9 cellular contexts compared by ENCODE assay signal in the genomic region with DNA sequence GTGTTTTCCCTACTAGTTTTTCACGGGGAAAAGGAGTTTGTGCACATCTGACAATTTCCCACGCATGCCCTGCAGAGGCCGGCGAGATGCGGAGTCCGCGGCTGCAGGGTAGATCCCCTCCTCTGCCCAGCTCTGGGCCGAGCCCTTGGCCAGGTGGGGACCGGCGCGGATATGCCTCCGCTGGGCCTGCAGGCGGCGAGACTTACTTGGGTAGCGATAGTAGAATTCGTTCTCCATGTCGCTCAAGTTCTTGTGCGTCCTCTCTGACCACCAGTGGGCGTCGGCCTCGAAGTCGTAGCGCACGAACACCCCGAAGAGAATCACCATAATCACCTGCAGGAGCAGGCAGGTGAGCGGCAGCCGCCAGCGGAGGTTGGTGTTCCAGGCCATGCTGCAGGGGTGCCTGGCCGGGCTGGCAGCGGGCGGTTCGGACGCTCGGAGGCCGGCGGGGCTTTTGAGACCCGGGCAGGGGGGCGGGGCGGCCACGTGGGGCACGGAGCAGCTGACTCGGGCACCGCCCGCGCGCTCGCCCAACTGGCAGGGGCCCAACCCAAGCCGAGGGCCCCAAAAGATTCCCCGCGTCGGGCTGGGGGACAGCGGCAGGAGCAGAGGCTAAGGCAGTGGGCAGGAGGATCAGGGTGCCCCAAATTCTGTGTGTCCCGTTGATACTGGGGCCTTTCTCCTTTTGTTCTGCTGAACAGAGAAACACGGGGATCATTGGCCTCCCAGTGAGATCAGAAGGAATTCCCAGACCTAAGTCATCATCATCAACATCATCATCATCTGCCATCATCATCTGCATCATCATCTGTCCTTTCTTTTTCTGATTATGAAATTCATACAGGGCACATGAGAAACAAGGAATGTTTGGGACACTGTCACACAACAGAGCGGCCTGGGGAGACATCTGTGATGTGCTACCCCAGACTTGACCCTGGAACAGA. TPM values are rescaled to one million over a fixed set of nuclear protein-coding genes. Genes with fewer than 3 reads are reported as not detected.
DNase-seq lines count a peak whose midpoint lies in the region; ATAC-seq and TF ChIP-seq lines count a peak whose summit lies in the region.
"Had no signal": no experiment of that assay in that cellular context is flagged by ENCODE, and none has a peak within 500 bp of the region (broad histone marks: within the 10 kb centered on the region; RNA-seq: fewer than 3 reads in every experiment).

A gene (minus strand): TSS at position 429 of the 944 bp plus-strand sequence. CDS start 39 bp downstream, at position 390.

- H4K20me1 ChIP-seq in OCI-LY7 (ENCODE audit: insufficient read depth, low read length), result no peaks in the 10 kb centered on the region

- H3K27ac Mint-ChIP-seq in activated naive CD8-positive, alpha-beta T cell treated with anti-CD3 and anti-CD28 coated beads for 36 hours, result no peak within 1 kb of the TSS

- H2AFZ ChIP-seq in OCI-LY7 (ENCODE audit: low read length), result no peak within 1 kb of the TSS

- CTCF ChIA-PET in HEK293 (lab: Yijun Ruan, JAX) (interaction anchor here (0.6 to 2.4 kb wide), 9 partner anchors 9 to 501 kb away, joined by 3 to 9 read pairs (median 4); a partner anchor contains a TSS), OCI-LY7 (lab: Charles Lee; ENCODE audit: unreplicated experiment) (no interaction called here)

- no peak within 1 kb of the TSS for H3K4me2 ChIP-seq in OCI-LY7 (ENCODE audit: low read length)

- H3K27ac ChIP-seq in HEK293 (ENCODE audit: extremely low read depth, low read depth, low read length) (no peak within 1 kb of the TSS), left ventricle myocardium inferior (replicated peaks) (no peak within 1 kb of the TSS), rectal smooth muscle tissue (ENCODE audit: low read depth, low read length) (no peak within 1 kb of the TSS), OCI-LY7 (ENCODE audit: low read depth, low read length, poor library complexity, severe bottlenecking) (no peak within 1 kb of the TSS)

- no peaks in the 10 kb centered on the region for H3K4me1 ChIP-seq in HEK293 (ENCODE audit: control insufficient read depth, insufficient read depth, low read length)
- peaks cover 7% of the 10 kb centered on the region for H3K4me1 ChIP-seq in left ventricle myocardium inferior
- H3K4me1 ChIP-seq in rectal smooth muscle tissue (ENCODE audit: control insufficient read depth, insufficient read depth, low read length), result no peaks in the 10 kb centered on the region
- H3K4me1 ChIP-seq in OCI-LY7 (ENCODE audit: insufficient read depth, low read length, poor library complexity, severe bottlenecking), result no peaks in the 10 kb centered on the region

- H3K79me2 ChIP-seq in OCI-LY7 (ENCODE audit: insufficient read depth, low read depth, low read length), result no peaks in the 10 kb centered on the region

- peaks cover 2% of the 10 kb centered on the region for H3K4me1 Mint-ChIP-seq in activated naive CD8-positive, alpha-beta T cell treated with anti-CD3 and anti-CD28 coated beads for 36 hours

- TF ChIP-seq CTCF in HEK293 (tag by site-specific recombination; IDR thresholded peaks at IDR 0.05), result no peak
- peak; percentile 38 for TF ChIP-seq CTCF in left ventricle myocardium inferior (IDR thresholded peaks at IDR 0.05; ENCODE audit: borderline replicate concordance)
- no peak for TF ChIP-seq CTCF in OCI-LY7 (conservative IDR thresholded peaks at IDR 0.05; ENCODE audit: low read length)

- H3K27me3 ChIP-seq in left ventricle myocardium inferior (ENCODE audit: low read depth) (peaks cover 99% of the 10 kb centered on the region), rectal smooth muscle tissue (ENCODE audit: control insufficient read depth, insufficient read depth, low read length) (peaks cover 7% of the 10 kb centered on the region)

- POLR2A ChIA-PET in HEK293 (lab: Yijun Ruan, JAX), result no interaction called here
- POLR2A ChIA-PET in OCI-LY7 (lab: Charles Lee), result no interaction called here

- H3K27me3 Mint-ChIP-seq in activated naive CD8-positive, alpha-beta T cell treated with anti-CD3 and anti-CD28 coated beads for 36 hours, result peaks cover 81% of the 10 kb centered on the region

- no peaks in the 10 kb centered on the region for H3K9me3 Mint-ChIP-seq in activated naive CD8-positive, alpha-beta T cell treated with anti-CD3 and anti-CD28 coated beads for 36 hours

- ATAC-seq in HG03175 (IDR thresholded peaks at IDR 0.05; ENCODE audit: unreplicated experiment), result no peak

- no peak within 1 kb of the TSS for H3K4me3 Mint-ChIP-seq in activated naive CD8-positive, alpha-beta T cell treated with anti-CD3 and anti-CD28 coated beads for 36 hours

- H3K9me3 ChIP-seq in HEK293 (ENCODE audit: control insufficient read depth, insufficient read depth, low read depth, low read length), result no peaks in the 10 kb centered on the region
- no peaks in the 10 kb centered on the region for H3K9me3 ChIP-seq in left ventricle myocardium inferior (replicated peaks)
- no peaks in the 10 kb centered on the region for H3K9me3 ChIP-seq in OCI-LY7 (ENCODE audit: low read length)

- H3K9me2 ChIP-seq in OCI-LY7 (ENCODE audit: insufficient read depth, low read length), result no peaks in the 10 kb centered on the region

- intact Hi-C loops in left ventricle myocardium inferior (cut with micrococcal nuclease), result no loop called here
- intact Hi-C loops in OCI-LY7 (cut with micrococcal nuclease; ENCODE audit: unreplicated experiment), result no loop called here

- H3K36me3 Mint-ChIP-seq in activated naive CD8-positive, alpha-beta T cell treated with anti-CD3 and anti-CD28 coated beads for 36 hours, result no peaks in the 10 kb centered on the region

- H3K36me3 ChIP-seq in HEK293 (ENCODE audit: control insufficient read depth in 2 of 2, insufficient read depth in 1 of 2, low read length in 2 of 2) (no peaks in the 10 kb centered on the region), left ventricle myocardium inferior (no peaks in the 10 kb centered on the region), rectal smooth muscle tissue (ENCODE audit: control insufficient read depth, insufficient read depth, low read length) (no peaks in the 10 kb centered on the region), OCI-LY7 (ENCODE audit: insufficient read depth, low read length) (no peaks in the 10 kb centered on the region)

- DNase-seq in CD1c-positive myeloid dendritic cell (ENCODE audit: extremely low spot score) (peak; percentile 22), left ventricle myocardium inferior (no peak), NCI-H1930 (lab: John Stamatoyannopoulos, UW) (no peak), OCI-LY7 (ENCODE audit: low spot score) (no peak)
- DNase-seq in activated naive CD8-positive, alpha-beta T cell treated with anti-CD3 and anti-CD28 coated beads for 36 hours, result peak; percentile 29

- BruUV-seq in OCI-LY7 (replicated peaks; lab: Mats Ljungman, UMichigan), result no TSS peak

- H3K4me3 ChIP-seq in HEK293 (ENCODE audit: low read depth, low read length) (no peak within 1 kb of the TSS), left ventricle myocardium inferior (peak within 1 kb of the TSS; percentile 58), rectal smooth muscle tissue (ENCODE audit: low read length) (peak within 1 kb of the TSS; percentile 47), OCI-LY7 (ENCODE audit: low read depth, low read length, poor library complexity, severe bottlenecking) (no peak within 1 kb of the TSS)
- H3K4me3 ChIP-seq: lung had no signal

- H3K9ac ChIP-seq in rectal smooth muscle tissue (ENCODE audit: low read length), result no peak within 1 kb of the TSS

TF ChIP-seq in HEK293, 187 proteins besides CTCF, POLR2A, EP300 and RAD21:
- TF ChIP-seq ZNF112 (tag by site-specific recombination; IDR thresholded peaks at IDR 0.05) (no peak), ZNF768 (tag by site-specific recombination; IDR thresholded peaks at IDR 0.05) (no peak), ZBTB17 (tag by site-specific recombination; IDR thresholded peaks at IDR 0.05) (0 out of 2 replicates have a peak, but pooled peaks have one; percentile 18), ZBTB21 (tag by site-specific recombination; IDR thresholded peaks at IDR 0.05) (peak; percentile 23; the same call in 1 of the 2 replicates), ZNF660 (tag by site-specific recombination; IDR thresholded peaks at IDR 0.05) (no peak), ZNF629 (tag by site-specific recombination; IDR thresholded peaks at IDR 0.05) (0 out of 2 replicates have a peak, but pooled peaks have one; percentile 26), BCL11A (tag by site-specific recombination; IDR thresholded peaks at IDR 0.05; ENCODE audit: low read depth) (no peak), ZNF121 (tag by site-specific recombination; IDR thresholded peaks at IDR 0.05) (no peak)
- TF ChIP-seq, protein P1, sequence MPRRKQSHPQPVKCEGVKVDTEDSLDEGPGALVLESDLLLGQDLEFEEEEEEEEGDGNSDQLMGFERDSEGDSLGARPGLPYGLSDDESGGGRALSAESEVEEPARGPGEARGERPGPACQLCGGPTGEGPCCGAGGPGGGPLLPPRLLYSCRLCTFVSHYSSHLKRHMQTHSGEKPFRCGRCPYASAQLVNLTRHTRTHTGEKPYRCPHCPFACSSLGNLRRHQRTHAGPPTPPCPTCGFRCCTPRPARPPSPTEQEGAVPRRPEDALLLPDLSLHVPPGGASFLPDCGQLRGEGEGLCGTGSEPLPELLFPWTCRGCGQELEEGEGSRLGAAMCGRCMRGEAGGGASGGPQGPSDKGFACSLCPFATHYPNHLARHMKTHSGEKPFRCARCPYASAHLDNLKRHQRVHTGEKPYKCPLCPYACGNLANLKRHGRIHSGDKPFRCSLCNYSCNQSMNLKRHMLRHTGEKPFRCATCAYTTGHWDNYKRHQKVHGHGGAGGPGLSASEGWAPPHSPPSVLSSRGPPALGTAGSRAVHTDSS (tag by site-specific recombination; IDR thresholded peaks at IDR 0.05), result 0 out of 2 replicates have a peak, but pooled peaks have one; percentile 45

RNA-seq across cellular contexts. Expression of the gene that starts here (rescaled TPM):
- total RNA-seq in activated naive CD8-positive, alpha-beta T cell treated with anti-CD3 and anti-CD28 coated beads for 36 hours, result not detected
- total RNA-seq in left ventricle myocardium inferior (0.22 TPM), OCI-LY7 (2022) (not detected in 2 replicates)
- not detected in 2 replicates for total RNA-seq in OCI-LY7 (2014; rRNA removed; shearing (Covaris generic))

Comparison
In these comparisons a context has a peak if more than half of its experiments do, and no peak if none do; other contexts are left out.
1. Peak in DNase-seq in activated naive CD8-positive, alpha-beta T cell treated with anti-CD3 and anti-CD28 coated beads for 36 hours; RNA of the gene not detected or under 1 TPM.
2. H3K4me3 ChIP-seq: peak in left ventricle myocardium inferior (single experiment) and rectal smooth muscle tissue (single experiment); none in HEK293 (single experiment) and OCI-LY7 (single experiment).